In genomic region chr6:83976871-83977270, GRCh38 we compare ENCODE assay signal across 1 cellular context.
TF ChIP-seq lines count a peak whose summit lies in the region.

No MANE protein-coding gene starts in this region.

TF ChIP-seq in K562, 482 proteins besides CTCF, POLR2A, EP300 and RAD21 (continued from another document and continues in another):
- TF ChIP-seq AFF1 (IDR thresholded peaks at IDR 0.05; ENCODE audit: low read depth in 1 of 2, partially characterized antibody in 2 of 2), result no peak
- no peak for TF ChIP-seq MYNN (IDR thresholded peaks at IDR 0.05)
- no peak for TF ChIP-seq MYNN (CRISPR knock-in tag; IDR thresholded peaks at IDR 0.05)
- no peak for TF ChIP-seq JUNB (CRISPR knock-in tag; conservative IDR thresholded peaks at IDR 0.05)
- TF ChIP-seq BACH1 (tag; IDR thresholded peaks at IDR 0.05), result no peak
- no peak for TF ChIP-seq CHD1 (IDR thresholded peaks at IDR 0.05; ENCODE audit: low read length)
- TF ChIP-seq RBM14 (IDR thresholded peaks at IDR 0.05; ENCODE audit: borderline replicate concordance, insufficient read depth, low read depth, low read length), result no peak
- no peak for TF ChIP-seq TRIM28 (IDR thresholded peaks at IDR 0.05)
- no peak for TF ChIP-seq NFXL1 (CRISPR knock-in tag; IDR thresholded peaks at IDR 0.05)
- no peak for TF ChIP-seq ZKSCAN8 (CRISPR knock-in tag; IDR thresholded peaks at IDR 0.05)
- TF ChIP-seq NCOA2 (IDR thresholded peaks at IDR 0.05; ENCODE audit: partially characterized antibody in 2 of 2), result no peak
- TF ChIP-seq CTCFL (IDR thresholded peaks at IDR 0.05; ENCODE audit: borderline replicate concordance, insufficient read depth, low read depth, low read length, poor library complexity, severe bottlenecking), result no peak
- no peak for TF ChIP-seq FOS (IDR thresholded peaks at IDR 0.05; ENCODE audit: extremely low read depth, insufficient read length)
- no peak for TF ChIP-seq RREB1 (CRISPR knock-in tag; IDR thresholded peaks at IDR 0.05)
- TF ChIP-seq HEY1 (CRISPR knock-in tag; IDR thresholded peaks at IDR 0.05; ENCODE audit: borderline replicate concordance), result no peak
- no peak for TF ChIP-seq ZBTB26 (CRISPR knock-in tag; IDR thresholded peaks at IDR 0.05)
- no peak for TF ChIP-seq ZNF165 (CRISPR knock-in tag; IDR thresholded peaks at IDR 0.05; ENCODE audit: borderline replicate concordance)
- no peak for TF ChIP-seq RFX5 (IDR thresholded peaks at IDR 0.05; ENCODE audit: low read depth, low read length)
- TF ChIP-seq ZNF707 (CRISPR knock-in tag; conservative IDR thresholded peaks at IDR 0.05), result no peak
- no peak for TF ChIP-seq ZC3H8 (IDR thresholded peaks at IDR 0.05)
- TF ChIP-seq ZNF395 (CRISPR knock-in tag; IDR thresholded peaks at IDR 0.05), result no peak
- TF ChIP-seq RAD51 (IDR thresholded peaks at IDR 0.05; ENCODE audit: borderline replicate concordance, low read depth), result no peak; the same call in 1 of the 2 replicates
- no peak for TF ChIP-seq SFPQ (IDR thresholded peaks at IDR 0.05; ENCODE audit: low read depth, low read length)
- TF ChIP-seq VEZF1 (CRISPR knock-in tag; IDR thresholded peaks at IDR 0.05), result peak; percentile 34; the same call in 1 of the 2 replicates
- no peak for TF ChIP-seq SAP30 (IDR thresholded peaks at IDR 0.05; ENCODE audit: borderline replicate concordance, insufficient read depth, low read depth, low read length, poor library complexity, severe bottlenecking)
- TF ChIP-seq E2F8 (IDR thresholded peaks at IDR 0.05; ENCODE audit: low read depth, partially characterized antibody), result peak; percentile 97
- no peak for TF ChIP-seq PRMT5 (CRISPR knock-in tag; IDR thresholded peaks at IDR 0.05)
